In genomic region chr3:20849975-20850374, GRCh38 we compare ENCODE assay signal across 20 cellular contexts.
"Had no signal": no experiment of that assay in that cellular context is flagged by ENCODE, and none has a peak within 500 bp of the region (broad histone marks: within the 10 kb centered on the region; RNA-seq: fewer than 3 reads in every experiment).

No MANE protein-coding gene starts in this region.

- H3K4me2 ChIP-seq: SK-N-SH had no signal

- H3K9me3 ChIP-seq: breast epithelium, SK-N-SH had no signal

- H3K4me3 ChIP-seq: breast epithelium, coronary artery had no signal

- H3K9me2 ChIP-seq: SK-N-SH had no signal

- H3K36me3 ChIP-seq: breast epithelium, WERI-Rb-1 had no signal

- H3K9ac ChIP-seq: SK-N-SH had no signal

- H3K27me3 ChIP-seq: breast epithelium had no signal

- H3K4me1 ChIP-seq: breast epithelium had no signal

- DNase-seq: activated CD4-positive, alpha-beta T cell treated with anti-CD3 and anti-CD28 coated beads for 4 hours; activated CD8-positive, alpha-beta memory T cell treated with anti-CD3 and anti-CD28 coated beads, Interleukin-2, amount 10 ng/mL, durations not matched to agents 7 days and 5 days; activated CD8-positive, alpha-beta T cell treated with anti-CD3 and anti-CD28 coated beads for 36 hours; activated effector memory CD4-positive, alpha-beta T cell treated with Interleukin-2 at 50 U/mL for 16 hours; activated naive CD4-positive, alpha-beta T cell; activated T-cell treated with anti-CD3 and anti-CD28 coated beads, Interleukin-2, amount 50 U/mL, for 24 hours; aorta; central memory CD4-positive, alpha-beta T cell; KG1; NCI-H1092; NCI-H187; NCI-H446 treated with DMSO at 0.1 percent for 48 hours; NCI-H774; OCI-M1; RPMI8226; SK-N-SH; T-helper 1 cell; WERI-Rb-1 had no signal

- H3K27ac ChIP-seq: breast epithelium, coronary artery, WERI-Rb-1 had no signal
